In genomic region chr12:57833672-57834071, GRCh38 we compare ENCODE assay signal across 1 cellular context.
TF ChIP-seq lines count a peak whose summit lies in the region.

No MANE protein-coding gene starts in this region.

TF ChIP-seq in SK-N-SH treated with all-trans-retinoic acid at 6 μM for 48 hours, 23 proteins besides CTCF, POLR2A, EP300 and RAD21 (continued from another document):
- TF ChIP-seq, protein P1, sequence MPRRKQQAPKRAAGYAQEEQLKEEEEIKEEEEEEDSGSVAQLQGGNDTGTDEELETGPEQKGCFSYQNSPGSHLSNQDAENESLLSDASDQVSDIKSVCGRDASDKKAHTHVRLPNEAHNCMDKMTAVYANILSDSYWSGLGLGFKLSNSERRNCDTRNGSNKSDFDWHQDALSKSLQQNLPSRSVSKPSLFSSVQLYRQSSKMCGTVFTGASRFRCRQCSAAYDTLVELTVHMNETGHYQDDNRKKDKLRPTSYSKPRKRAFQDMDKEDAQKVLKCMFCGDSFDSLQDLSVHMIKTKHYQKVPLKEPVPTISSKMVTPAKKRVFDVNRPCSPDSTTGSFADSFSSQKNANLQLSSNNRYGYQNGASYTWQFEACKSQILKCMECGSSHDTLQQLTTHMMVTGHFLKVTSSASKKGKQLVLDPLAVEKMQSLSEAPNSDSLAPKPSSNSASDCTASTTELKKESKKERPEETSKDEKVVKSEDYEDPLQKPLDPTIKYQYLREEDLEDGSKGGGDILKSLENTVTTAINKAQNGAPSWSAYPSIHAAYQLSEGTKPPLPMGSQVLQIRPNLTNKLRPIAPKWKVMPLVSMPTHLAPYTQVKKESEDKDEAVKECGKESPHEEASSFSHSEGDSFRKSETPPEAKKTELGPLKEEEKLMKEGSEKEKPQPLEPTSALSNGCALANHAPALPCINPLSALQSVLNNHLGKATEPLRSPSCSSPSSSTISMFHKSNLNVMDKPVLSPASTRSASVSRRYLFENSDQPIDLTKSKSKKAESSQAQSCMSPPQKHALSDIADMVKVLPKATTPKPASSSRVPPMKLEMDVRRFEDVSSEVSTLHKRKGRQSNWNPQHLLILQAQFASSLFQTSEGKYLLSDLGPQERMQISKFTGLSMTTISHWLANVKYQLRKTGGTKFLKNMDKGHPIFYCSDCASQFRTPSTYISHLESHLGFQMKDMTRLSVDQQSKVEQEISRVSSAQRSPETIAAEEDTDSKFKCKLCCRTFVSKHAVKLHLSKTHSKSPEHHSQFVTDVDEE (CRISPR knock-in tag; IDR thresholded peaks at IDR 0.05) = no peak
- TF ChIP-seq, protein P2, sequence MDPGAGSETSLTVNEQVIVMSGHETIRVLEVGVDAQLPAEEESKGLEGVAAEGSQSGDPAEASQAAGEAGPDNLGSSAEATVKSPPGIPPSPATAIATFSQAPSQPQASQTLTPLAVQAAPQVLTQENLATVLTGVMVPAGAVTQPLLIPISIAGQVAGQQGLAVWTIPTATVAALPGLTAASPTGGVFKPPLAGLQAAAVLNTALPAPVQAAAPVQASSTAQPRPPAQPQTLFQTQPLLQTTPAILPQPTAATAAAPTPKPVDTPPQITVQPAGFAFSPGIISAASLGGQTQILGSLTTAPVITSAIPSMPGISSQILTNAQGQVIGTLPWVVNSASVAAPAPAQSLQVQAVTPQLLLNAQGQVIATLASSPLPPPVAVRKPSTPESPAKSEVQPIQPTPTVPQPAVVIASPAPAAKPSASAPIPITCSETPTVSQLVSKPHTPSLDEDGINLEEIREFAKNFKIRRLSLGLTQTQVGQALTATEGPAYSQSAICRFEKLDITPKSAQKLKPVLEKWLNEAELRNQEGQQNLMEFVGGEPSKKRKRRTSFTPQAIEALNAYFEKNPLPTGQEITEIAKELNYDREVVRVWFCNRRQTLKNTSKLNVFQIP (CRISPR knock-in tag; IDR thresholded peaks at IDR 0.05; ENCODE audit: borderline replicate concordance, low read depth) = no peak
- TF ChIP-seq OSR1 (CRISPR knock-in tag; IDR thresholded peaks at IDR 0.05) = no peak
- TF ChIP-seq ZNF8 (CRISPR knock-in tag; IDR thresholded peaks at IDR 0.05) = no peak
- TF ChIP-seq TOX (CRISPR knock-in tag; IDR thresholded peaks at IDR 0.05; ENCODE audit: borderline replicate concordance) = no peak
- TF ChIP-seq, protein P3, sequence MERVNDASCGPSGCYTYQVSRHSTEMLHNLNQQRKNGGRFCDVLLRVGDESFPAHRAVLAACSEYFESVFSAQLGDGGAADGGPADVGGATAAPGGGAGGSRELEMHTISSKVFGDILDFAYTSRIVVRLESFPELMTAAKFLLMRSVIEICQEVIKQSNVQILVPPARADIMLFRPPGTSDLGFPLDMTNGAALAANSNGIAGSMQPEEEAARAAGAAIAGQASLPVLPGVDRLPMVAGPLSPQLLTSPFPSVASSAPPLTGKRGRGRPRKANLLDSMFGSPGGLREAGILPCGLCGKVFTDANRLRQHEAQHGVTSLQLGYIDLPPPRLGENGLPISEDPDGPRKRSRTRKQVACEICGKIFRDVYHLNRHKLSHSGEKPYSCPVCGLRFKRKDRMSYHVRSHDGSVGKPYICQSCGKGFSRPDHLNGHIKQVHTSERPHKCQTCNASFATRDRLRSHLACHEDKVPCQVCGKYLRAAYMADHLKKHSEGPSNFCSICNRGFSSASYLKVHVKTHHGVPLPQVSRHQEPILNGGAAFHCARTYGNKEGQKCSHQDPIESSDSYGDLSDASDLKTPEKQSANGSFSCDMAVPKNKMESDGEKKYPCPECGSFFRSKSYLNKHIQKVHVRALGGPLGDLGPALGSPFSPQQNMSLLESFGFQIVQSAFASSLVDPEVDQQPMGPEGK (CRISPR knock-in tag; IDR thresholded peaks at IDR 0.05; ENCODE audit: borderline replicate concordance) = no peak
TF ChIP-seq in SK-N-SH treated with all-trans-retinoic acid at 6 μM for 48 hours: peak in this region for 0.
